Comparison of ENCODE assay signal across 8 cellular contexts in genomic region chr6:131061041-131061770, GRCh38. TPM values are rescaled to one million over a fixed set of nuclear protein-coding genes. Genes with fewer than 3 reads are reported as not detected.
DNase-seq lines count a peak whose midpoint lies in the region; ATAC-seq, FAIRE-seq and TF ChIP-seq lines count a peak whose summit lies in the region.

No MANE protein-coding gene starts in this region.

- DNase-seq in heart left ventricle (no peak), left ventricle myocardium superior (no peak), foreskin fibroblast (peak in 1 of 2 donors; percentile 43), small intestine (peak; percentile 11), mucosa of descending colon (no peak), NCI-H1694 treated with DMSO at 0.1 percent for 48 hours (lab: John Stamatoyannopoulos, UW) (no peak), AG20443 (ENCODE audit: low spot score) (no peak)

- H3K4me2 ChIP-seq in SU-DHL-6 (ENCODE audit: low read depth, low read length, poor library complexity, severe bottlenecking): peak overlapping the region; percentile 50

- peaks cover 9% of the 10 kb centered on the region; the same call in 1 of the 2 replicates for H3F3A ChIP-seq in SU-DHL-6 (ENCODE audit: insufficient read depth)

- FAIRE-seq in small intestine (lab: Jason Lieb, UNC): no peak

- H3K36me3 ChIP-seq in heart left ventricle: no peaks in the 10 kb centered on the region
- no peaks in the 10 kb centered on the region for H3K36me3 ChIP-seq in SU-DHL-6 (ENCODE audit: low read length)
- H3K36me3 ChIP-seq in small intestine (ENCODE audit: control insufficient read depth in 2 of 2, insufficient read depth in 2 of 2, low read length in 2 of 2): no peaks in the 10 kb centered on the region
- no peaks in the 10 kb centered on the region for H3K36me3 ChIP-seq in mucosa of descending colon (ENCODE audit: low read depth)

- no peak overlapping the region for H3K9ac ChIP-seq in SU-DHL-6 (ENCODE audit: low read length)

- WGBS in heart left ventricle, 4 donors: 32 to 42% (median 40%) methylated on average over 10 of the region's 10 CpGs
- WGBS in small intestine, 3 donors: 16 to 33% (median 22%) methylated on average over 10 of the region's 10 CpGs

- H3K4me3 ChIP-seq in heart left ventricle: peak overlapping the region in 11 of 12 donors; percentile 57 to 99 (median 91)
- no peak overlapping the region for H3K4me3 ChIP-seq in SU-DHL-6 (ENCODE audit: insufficient read depth, low read length, poor library complexity, severe bottlenecking)
- H3K4me3 ChIP-seq in foreskin fibroblast (ENCODE audit: low read depth in 1 of 2, low read length in 2 of 2): peak overlapping the region; percentile 83 to 90
- peak overlapping the region in 1 of 2 donors; percentile 23 for H3K4me3 ChIP-seq in small intestine (ENCODE audit: low read depth in 1 of 2, low read length in 2 of 2)
- no peak overlapping the region for H3K4me3 ChIP-seq in mucosa of descending colon

- H3K9me2 ChIP-seq in SU-DHL-6 (replicated peaks; ENCODE audit: insufficient read depth, low read length): no peaks in the 10 kb centered on the region

- TF ChIP-seq CTCF in heart left ventricle (IDR thresholded peaks at IDR 0.05) (no peak), SU-DHL-6 (IDR thresholded peaks at IDR 0.05; ENCODE audit: insufficient read depth, low read length, poor library complexity, severe bottlenecking) (no peak), foreskin fibroblast (IDR thresholded peaks at IDR 0.05; ENCODE audit: low read depth, low read length) (no peak), mucosa of descending colon (IDR thresholded peaks at IDR 0.05) (no peak)

- intact Hi-C loops in heart left ventricle (cut with DNase I) (loop anchor here in 6 of 10 donors (5.0 to 10.0 kb wide), 9 partner anchors 34 to 174 kb away; no protein-coding TSS in a partner anchor), left ventricle myocardium superior (cut with micrococcal nuclease) (no loop called here), mucosa of descending colon (cut with DNase I, micrococcal nuclease) (no loop called here)

- H3K27ac ChIP-seq in heart left ventricle (peak overlapping the region in 10 of 12 donors; percentile 45 to 94 (median 88)), SU-DHL-6 (ENCODE audit: low read depth, low read length) (no peak overlapping the region), small intestine (ENCODE audit: low read depth in 1 of 2, low read length in 1 of 2) (no peak overlapping the region)

- no peaks in the 10 kb centered on the region for H3K79me2 ChIP-seq in SU-DHL-6 (ENCODE audit: insufficient read depth, low read length)

- H3K9me3 ChIP-seq in heart left ventricle (peaks cover 0 to 11% (median 2%) of the 10 kb centered on the region in 12 donors), SU-DHL-6 (ENCODE audit: insufficient read depth, low read length) (no peaks in the 10 kb centered on the region), small intestine (ENCODE audit: control insufficient read depth, low read depth) (no peaks in the 10 kb centered on the region), mucosa of descending colon (no peaks in the 10 kb centered on the region)

- peaks cover 7% of the 10 kb centered on the region; the same call in 1 of the 2 replicates for H4K20me1 ChIP-seq in SU-DHL-6 (ENCODE audit: low read depth, low read length)

- H3K27me3 ChIP-seq in heart left ventricle (no peaks in the 10 kb centered on the region), SU-DHL-6 (ENCODE audit: low read length) (no peaks in the 10 kb centered on the region), small intestine (ENCODE audit: control insufficient read depth in 2 of 2, insufficient read depth in 2 of 2, low read length in 2 of 2) (no peaks in the 10 kb centered on the region)

- H3K4me1 ChIP-seq in heart left ventricle (peaks cover 0 to 31% (median 11%) of the 10 kb centered on the region in 12 donors), small intestine (ENCODE audit: control insufficient read depth in 2 of 2, insufficient read depth in 1 of 2, low read depth in 1 of 2, low read length in 1 of 2) (peaks cover 0 to 4% of the 10 kb centered on the region in 2 donors), mucosa of descending colon (ENCODE audit: low read depth) (peaks cover 5% of the 10 kb centered on the region)

- no peak for TF ChIP-seq POLR2A in heart left ventricle (IDR thresholded peaks at IDR 0.05)

- H2AFZ ChIP-seq in SU-DHL-6 (ENCODE audit: low read depth, low read length, severe bottlenecking): no peak overlapping the region

- ATAC-seq in heart left ventricle: no peak
- no peak for ATAC-seq in left ventricle myocardium superior
- no peak for ATAC-seq in mucosa of descending colon

RNA-seq across cellular contexts. Expression of gene EPB41L2, which starts 1.8 kb away (rescaled TPM):
- total RNA-seq in heart left ventricle (100 to 1,000 TPM in 1 of 9 donors, 10 to 100 TPM in 8; 41.0 to 115 (median 53.7) TPM), left ventricle myocardium superior (91.8 TPM), mucosa of descending colon (100 to 1,000 TPM in 1 of 3 donors, 10 to 100 TPM in 2; 80.1 to 148 (median 93.0) TPM)
- polyA plus RNA-seq in heart left ventricle (10 to 100 TPM; 21.3 to 25.5 TPM), small intestine (10 to 100 TPM; 14.8 to 43.6 (median 18.6) TPM)

Comparison
In these comparisons a context has a peak if more than half of its experiments do, and no peak if none do; other contexts are left out.
1. intact Hi-C loops: an anchor here in heart left ventricle (5.0 to 10.0 kb wide); none called in left ventricle myocardium superior and mucosa of descending colon.
2. H3K27ac ChIP-seq: peak in heart left ventricle (10 of 12); none in SU-DHL-6 (single experiment) and small intestine (0 of 2).
3. H3K4me3 ChIP-seq: peak in heart left ventricle (11 of 12) and foreskin fibroblast (2 of 2); none in SU-DHL-6 (single experiment) and mucosa of descending colon (single experiment).